12 cellular contexts compared by ENCODE assay signal in genomic region chr22:19108807-19109197, GRCh38. TPM values are rescaled to one million over a fixed set of nuclear protein-coding genes. Genes with fewer than 3 reads are reported as not detected.
DNase-seq lines count a peak whose midpoint lies in the region; ATAC-seq, FAIRE-seq and TF ChIP-seq lines count a peak whose summit lies in the region.
"Had no signal": no experiment of that assay in that cellular context is flagged by ENCODE, and none has a peak within 500 bp of the region (broad histone marks: within the 10 kb centered on the region; RNA-seq: fewer than 3 reads in every experiment).

No MANE protein-coding gene starts in this region.

- no peak for ATAC-seq in T-cell (replicated peaks in 1 of 4)
- ATAC-seq in stimulated activated effector memory CD8-positive, alpha-beta T cell treated with anti-CD3 and anti-CD28 coated beads, Interleukin-12 subunit alpha, Interleukin-12 subunit beta, amount 100 ng/mL, for 72 hours = no peak

- H3K4me3 Mint-ChIP-seq in T-helper 1 cell treated with Interleukin-12 subunit alpha and Interleukin-12 subunit beta and Interleukin-4 antibody, amounts not matched to agents 30 μg/mL and 1 μg/mL, for 36 hours = no peak overlapping the region
- peak overlapping the region in 2 of 3 donors; percentile 76 for H3K4me3 Mint-ChIP-seq in T-cell
- H3K4me3 Mint-ChIP-seq in stimulated activated effector memory CD8-positive, alpha-beta T cell treated with anti-CD3 and anti-CD28 coated beads, Interleukin-12 subunit alpha, Interleukin-12 subunit beta, amount 100 ng/mL, for 72 hours = no peak overlapping the region

- peaks cover 41% of the 10 kb centered on the region for H3K4me1 Mint-ChIP-seq in T-helper 1 cell treated with Interleukin-12 subunit alpha and Interleukin-12 subunit beta and Interleukin-4 antibody, amounts not matched to agents 30 μg/mL and 1 μg/mL, for 36 hours (ENCODE audit: low read depth)
- H3K4me1 Mint-ChIP-seq in T-cell = peaks cover 80 to 83% (median 82%) of the 10 kb centered on the region in 3 donors
- peaks cover 78% of the 10 kb centered on the region for H3K4me1 Mint-ChIP-seq in stimulated activated effector memory CD8-positive, alpha-beta T cell treated with anti-CD3 and anti-CD28 coated beads, Interleukin-12 subunit alpha, Interleukin-12 subunit beta, amount 100 ng/mL, for 72 hours

- POLR2A ChIA-PET in T-cell (lab: Charles Lee) = no interaction called here

- H3K27ac Mint-ChIP-seq in T-helper 1 cell treated with Interleukin-12 subunit alpha and Interleukin-12 subunit beta and Interleukin-4 antibody, amounts not matched to agents 30 μg/mL and 1 μg/mL, for 36 hours = peak overlapping the region; percentile 85
- H3K27ac Mint-ChIP-seq in T-cell = peak overlapping the region; percentile 99
- H3K27ac Mint-ChIP-seq in stimulated activated effector memory CD8-positive, alpha-beta T cell treated with anti-CD3 and anti-CD28 coated beads, Interleukin-12 subunit alpha, Interleukin-12 subunit beta, amount 100 ng/mL, for 72 hours = peak overlapping the region; percentile 79

- H3K27me3 Mint-ChIP-seq in T-helper 1 cell treated with Interleukin-12 subunit alpha and Interleukin-12 subunit beta and Interleukin-4 antibody, amounts not matched to agents 30 μg/mL and 1 μg/mL, for 36 hours (ENCODE audit: low read depth) = no peaks in the 10 kb centered on the region
- H3K27me3 Mint-ChIP-seq in T-cell = no peaks in the 10 kb centered on the region

- FAIRE-seq in frontal cortex (lab: Jason Lieb, UNC) = no peak

- CTCF ChIA-PET in T-cell (lab: Charles Lee) = interaction anchor here (0.5 to 1.7 kb wide), 3 partner anchors 10 to 14 kb away, joined by 3 to 5 read pairs (median 4); partner anchors contain the start of gene DGCR2 (in 1 of the 2)

- no peaks in the 10 kb centered on the region for H3K9me3 Mint-ChIP-seq in T-helper 1 cell treated with Interleukin-12 subunit alpha and Interleukin-12 subunit beta and Interleukin-4 antibody, amounts not matched to agents 30 μg/mL and 1 μg/mL, for 36 hours
- no peaks in the 10 kb centered on the region for H3K9me3 Mint-ChIP-seq in T-cell
- H3K9me3 Mint-ChIP-seq in stimulated activated effector memory CD8-positive, alpha-beta T cell treated with anti-CD3 and anti-CD28 coated beads, Interleukin-12 subunit alpha, Interleukin-12 subunit beta, amount 100 ng/mL, for 72 hours = no peaks in the 10 kb centered on the region

- DNase-seq in T-helper 1 cell (no peak), T-cell (no peak), erythroblast (lab: John Stamatoyannopoulos, UW) (peak; percentile 39 to 64), frontal cortex (ENCODE audit: low spot score in 2 of 2) (no peak), NOMO-1 treated with dmso at 0.1 percent for 144 hours (lab: John Stamatoyannopoulos, UW; ENCODE audit: unreplicated experiment) (no peak), NCI-H1694 (lab: John Stamatoyannopoulos, UW) (no peak)
- no peak for DNase-seq in stimulated activated effector memory CD8-positive, alpha-beta T cell treated with anti-CD3 and anti-CD28 coated beads, Interleukin-12 subunit alpha, Interleukin-12 subunit beta, amount 100 ng/mL, for 72 hours (ENCODE audit: low spot score in 2 of 2)
- DNase-seq: NCI-H1105; NCI-H82; stimulated activated CD8-positive, alpha-beta memory T cell treated with anti-CD3 and anti-CD28 coated beads, Interleukin-4, amount 100 ng/mL, for 48 hours had no signal

- TF ChIP-seq POLR2A in erythroblast (IDR thresholded peaks at IDR 0.05; ENCODE audit: low read length) = no peak

- H3K36me3 Mint-ChIP-seq in T-helper 1 cell treated with Interleukin-12 subunit alpha and Interleukin-12 subunit beta and Interleukin-4 antibody, amounts not matched to agents 30 μg/mL and 1 μg/mL, for 36 hours (ENCODE audit: low read depth) = peaks cover 3% of the 10 kb centered on the region
- H3K36me3 Mint-ChIP-seq in T-cell = peaks cover 6% of the 10 kb centered on the region
- H3K36me3 Mint-ChIP-seq in stimulated activated effector memory CD8-positive, alpha-beta T cell treated with anti-CD3 and anti-CD28 coated beads, Interleukin-12 subunit alpha, Interleukin-12 subunit beta, amount 100 ng/mL, for 72 hours = no peaks in the 10 kb centered on the region

RNA-seq across cellular contexts. Expression of gene DGCR2, which starts 13.4 kb away (rescaled TPM):
- total RNA-seq in T-cell (10 to 100 TPM; 50.9 to 79.2 (median 71.5) TPM), frontal cortex (65.2 TPM)

RNA-seq across cellular contexts. Expression of gene TSSK2, which starts 22.3 kb away (rescaled TPM):
- under 1 TPM in 1 of 5 donors, not detected in 4; 0.37 TPM for total RNA-seq in T-cell
- not detected for total RNA-seq in frontal cortex
- total RNA-seq: fibroblast of lung had no signal

RNA-seq across cellular contexts. Expression of gene ESS2, which starts 35.6 kb away (rescaled TPM):
- total RNA-seq in T-cell (10 to 100 TPM; 20.9 to 40.4 (median 22.9) TPM), frontal cortex (13.0 TPM)

RNA-seq across cellular contexts. Expression of gene GSC2, which starts 41.3 kb away (rescaled TPM):
- total RNA-seq in T-cell (not detected), frontal cortex (not detected)
- total RNA-seq: fibroblast of lung had no signal

Comparison
In these comparisons a context has a peak if more than half of its experiments do, and no peak if none do; other contexts are left out.
1. H3K4me3 Mint-ChIP-seq: peak in T-cell (2 of 3); none in T-helper 1 cell treated with Interleukin-12 subunit alpha and Interleukin-12 subunit beta and Interleukin-4 antibody, amounts not matched to agents 30 μg/mL and 1 μg/mL, for 36 hours (single experiment) and stimulated activated effector memory CD8-positive, alpha-beta T cell treated with anti-CD3 and anti-CD28 coated beads, Interleukin-12 subunit alpha, Interleukin-12 subunit beta, amount 100 ng/mL, for 72 hours (single experiment).
2. DNase-seq: peak in erythroblast (2 of 2); none in T-helper 1 cell (0 of 5), T-cell (0 of 34), stimulated activated effector memory CD8-positive, alpha-beta T cell treated with anti-CD3 and anti-CD28 coated beads, Interleukin-12 subunit alpha, Interleukin-12 subunit beta, amount 100 ng/mL, for 72 hours (0 of 2), frontal cortex (0 of 2), NOMO-1 treated with dmso at 0.1 percent for 144 hours (single experiment) and NCI-H1694 (single experiment).
3. Peak in every context shown above with its lines, with median percentiles within 50 percentile points of each other: H3K27ac Mint-ChIP-seq.